Comparison of ENCODE assay signal across 8 cellular contexts in genomic region chr4:18006432-18006831, GRCh38. TPM values are rescaled to one million over a fixed set of nuclear protein-coding genes. Genes with fewer than 3 reads are reported as not detected.
DNase-seq lines count a peak whose midpoint lies in the region; ATAC-seq and TF ChIP-seq lines count a peak whose summit lies in the region.
"Not testable (repeated sequence)": the region's sequence is repeated elsewhere in the genome, so short reads cannot be mapped to it uniquely, and the experiment has no call there.

No MANE protein-coding gene starts in this region.

- not testable (repeated sequence) for H3K27ac Mint-ChIP-seq in activated CD8-positive, alpha-beta T cell treated with anti-CD3 and anti-CD28 coated beads for 36 hours; endothelial cell (ENCODE audit: unreplicated experiment)
- peak overlapping the region in 1 of 2 donors; percentile 6 for H3K27ac Mint-ChIP-seq in natural killer cell treated with Interleukin-12 subunit alpha and Interleukin-12 subunit beta and Interleukin-15 and Interleukin-18, amount 100 ng/mL, for 72 hours

- peaks cover 12% of the 10 kb centered on the region for H3K9me3 Mint-ChIP-seq in activated CD8-positive, alpha-beta T cell treated with anti-CD3 and anti-CD28 coated beads for 36 hours
- not testable (repeated sequence) for H3K9me3 Mint-ChIP-seq in endothelial cell (ENCODE audit: unreplicated experiment); natural killer cell treated with Interleukin-12 subunit alpha and Interleukin-12 subunit beta and Interleukin-15 and Interleukin-18, amount 100 ng/mL, for 72 hours

- peaks cover 28% of the 10 kb centered on the region for H3K4me1 Mint-ChIP-seq in activated CD8-positive, alpha-beta T cell treated with anti-CD3 and anti-CD28 coated beads for 36 hours (ENCODE audit: low read depth)
- H3K4me1 Mint-ChIP-seq in endothelial cell (ENCODE audit: unreplicated experiment): not testable (repeated sequence)
- H3K4me1 Mint-ChIP-seq in natural killer cell treated with Interleukin-12 subunit alpha and Interleukin-12 subunit beta and Interleukin-15 and Interleukin-18, amount 100 ng/mL, for 72 hours (ENCODE audit: low read depth in 2 of 2): peaks cover 34 to 35% of the 10 kb centered on the region in 2 donors

- CTCF ChIA-PET in activated CD8-positive, alpha-beta T cell treated with anti-CD3 and anti-CD28 coated beads for 36 hours (lab: Charles Lee): not testable (repeated sequence)

- H3K27me3 Mint-ChIP-seq in activated CD8-positive, alpha-beta T cell treated with anti-CD3 and anti-CD28 coated beads for 36 hours; endothelial cell (ENCODE audit: unreplicated experiment); natural killer cell treated with Interleukin-12 subunit alpha and Interleukin-12 subunit beta and Interleukin-15 and Interleukin-18, amount 100 ng/mL, for 72 hours: not testable (repeated sequence)

- POLR2A ChIA-PET in activated CD8-positive, alpha-beta T cell treated with anti-CD3 and anti-CD28 coated beads for 36 hours (lab: Charles Lee): interaction anchor here (0.6 to 1.4 kb wide), 2 partner anchors 10 to 163 kb away, joined by 3 read pairs; no protein-coding TSS in a partner anchor

- DNase-seq in activated CD8-positive, alpha-beta T cell treated with anti-CD3 and anti-CD28 coated beads for 36 hours: peak; percentile 33
- DNase-seq in activated naive CD4-positive, alpha-beta T cell treated with Interleukin-2 at 50 U/mL for 16 hours: peak; percentile 5
- not testable (repeated sequence) for DNase-seq in endothelial cell (ENCODE audit: low spot score); natural killer cell treated with Interleukin-12 subunit alpha and Interleukin-12 subunit beta and Interleukin-15 and Interleukin-18, amount 100 ng/mL, for 72 hours (ENCODE audit: low spot score)
- peak; percentile 6 for DNase-seq in stimulated activated naive CD8-positive, alpha-beta T cell treated with anti-CD3 and anti-CD28 coated beads, Interleukin-15, Interleukin-2, amounts not matched to agents 100 U/mL and 50 U/mL, for 24 hours

- not testable (repeated sequence) for TF ChIP-seq CTCF in activated CD8-positive, alpha-beta T cell treated with anti-CD3 and anti-CD28 coated beads for 36 hours (IDR thresholded peaks at IDR 0.05); endothelial cell (IDR thresholded peaks at IDR 0.05; ENCODE audit: unreplicated experiment)

- ATAC-seq in GM18907 (IDR thresholded peaks at IDR 0.05; ENCODE audit: unreplicated experiment) (peak; percentile 54), HG02642 (IDR thresholded peaks at IDR 0.05; ENCODE audit: poor library complexity, unreplicated experiment) (peak; percentile 47), HG03045 (IDR thresholded peaks at IDR 0.05; ENCODE audit: unreplicated experiment) (peak; percentile 42)
- ATAC-seq in activated CD8-positive, alpha-beta T cell treated with anti-CD3 and anti-CD28 coated beads for 36 hours: peak; percentile 34
- peak; percentile 50 to 63 for ATAC-seq in natural killer cell treated with Interleukin-12 subunit alpha and Interleukin-12 subunit beta and Interleukin-15 and Interleukin-18, amount 100 ng/mL, for 72 hours
- peak; percentile 77 for ATAC-seq in stimulated activated naive CD8-positive, alpha-beta T cell treated with anti-CD3 and anti-CD28 coated beads, Interleukin-15, Interleukin-2, amounts not matched to agents 100 U/mL and 50 U/mL, for 24 hours

- peaks cover 19% of the 10 kb centered on the region for H3K36me3 Mint-ChIP-seq in activated CD8-positive, alpha-beta T cell treated with anti-CD3 and anti-CD28 coated beads for 36 hours (ENCODE audit: low read depth)
- peaks cover 20% of the 10 kb centered on the region for H3K36me3 Mint-ChIP-seq in endothelial cell (ENCODE audit: low read depth, unreplicated experiment)
- H3K36me3 Mint-ChIP-seq in natural killer cell treated with Interleukin-12 subunit alpha and Interleukin-12 subunit beta and Interleukin-15 and Interleukin-18, amount 100 ng/mL, for 72 hours: not testable (repeated sequence)

- H3K4me3 Mint-ChIP-seq in activated CD8-positive, alpha-beta T cell treated with anti-CD3 and anti-CD28 coated beads for 36 hours: not testable (repeated sequence)
- peak overlapping the region; percentile 77 for H3K4me3 Mint-ChIP-seq in endothelial cell (ENCODE audit: unreplicated experiment)
- H3K4me3 Mint-ChIP-seq in natural killer cell treated with Interleukin-12 subunit alpha and Interleukin-12 subunit beta and Interleukin-15 and Interleukin-18, amount 100 ng/mL, for 72 hours: peak overlapping the region; percentile 21

- intact Hi-C loops in activated CD8-positive, alpha-beta T cell treated with anti-CD3 and anti-CD28 coated beads for 36 hours (cut with micrococcal nuclease): not testable (repeated sequence)

RNA-seq across cellular contexts. Expression of gene LCORL, which starts 15.1 kb away (rescaled TPM):
- 10 to 100 TPM in 1 of 2 experiments, 1 to 10 TPM in 1; 8.9 to 10.3 TPM for total RNA-seq in activated CD8-positive, alpha-beta T cell treated with anti-CD3 and anti-CD28 coated beads for 36 hours
- 18.4 TPM for total RNA-seq in endothelial cell (ENCODE audit: unreplicated experiment)
- 10 to 100 TPM; 12.9 to 14.9 TPM for total RNA-seq in natural killer cell treated with Interleukin-12 subunit alpha and Interleukin-12 subunit beta and Interleukin-15 and Interleukin-18, amount 100 ng/mL, for 72 hours
